ENCODE assay signal across 8 cellular contexts in the genomic region with DNA sequence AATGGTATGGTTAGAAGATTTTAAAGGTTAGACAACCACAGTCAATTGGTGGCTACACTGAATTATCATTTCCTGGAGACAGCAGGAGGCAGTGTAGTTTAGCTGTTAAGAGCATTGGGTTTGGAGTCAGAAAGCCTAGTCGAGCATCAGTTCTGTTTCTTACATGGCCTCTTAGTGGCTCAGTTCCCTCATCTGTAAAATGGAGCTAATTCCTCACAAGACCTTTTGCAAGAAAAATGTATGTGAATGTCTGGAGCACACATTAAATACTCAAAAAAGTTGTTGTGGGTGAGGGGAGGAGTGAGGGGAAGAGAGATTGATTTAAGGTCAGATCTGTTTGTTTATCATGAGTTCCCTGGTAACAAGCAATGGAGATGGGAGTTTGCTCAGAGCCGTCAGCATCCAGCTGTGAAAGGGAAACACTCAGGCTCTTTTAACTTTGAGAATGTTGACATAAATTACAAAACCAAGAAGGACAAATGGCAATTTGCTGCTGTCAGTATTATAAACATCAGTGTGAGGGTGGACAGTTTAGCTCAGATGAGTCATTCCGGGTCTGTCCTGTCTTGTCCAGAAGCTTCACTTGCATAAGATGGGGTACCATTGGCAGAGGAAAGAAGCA.
DNase-seq lines count a peak whose midpoint lies in the region; ATAC-seq, FAIRE-seq and TF ChIP-seq lines count a peak whose summit lies in the region.

No MANE protein-coding gene starts in this region.

- H3K4me2 ChIP-seq in astrocyte (ENCODE audit: low read length): peak overlapping the region; percentile 73

- H4K20me1 ChIP-seq in astrocyte (ENCODE audit: insufficient read depth, low read length): no peaks in the 10 kb centered on the region

- H3K36me3 Mint-ChIP-seq in astrocyte (ENCODE audit: low read depth, unreplicated experiment): no peaks in the 10 kb centered on the region

- H3K4me1 Mint-ChIP-seq in astrocyte (ENCODE audit: low read depth, unreplicated experiment): peaks cover 77% of the 10 kb centered on the region

- TF ChIP-seq EP300 in Ishikawa (IDR thresholded peaks at IDR 0.05; ENCODE audit: borderline replicate concordance): no peak

- H3K27me3 Mint-ChIP-seq in astrocyte (ENCODE audit: low read depth, unreplicated experiment): no peaks in the 10 kb centered on the region

- H3K4me3 ChIP-seq in astrocyte (ENCODE audit: insufficient read depth, low read depth, low read length) (no peak overlapping the region), right lobe of liver (no peak overlapping the region)

- WGBS in right lobe of liver (ENCODE audit: insufficient coverage, low coverage, low lambda C conversion rate, missing lambda C conversion rate): 55% methylated on average over 3 of the region's 3 CpGs

- peak overlapping the region; percentile 10 for H3K4me3 Mint-ChIP-seq in astrocyte (ENCODE audit: unreplicated experiment)

- peak; percentile 50; the same call in 1 of the 2 replicates for TF ChIP-seq RAD21 in Ishikawa (IDR thresholded peaks at IDR 0.05; ENCODE audit: low read depth)

- H3K27ac Mint-ChIP-seq in astrocyte (ENCODE audit: unreplicated experiment): peak overlapping the region; percentile 96

- intact Hi-C loops in right lobe of liver (cut with DNase I): no loop called here
- intact Hi-C loops in posterior vena cava (cut with DNase I): no loop called here

- H3K9me3 Mint-ChIP-seq in astrocyte (ENCODE audit: unreplicated experiment): no peaks in the 10 kb centered on the region

- H2AFZ ChIP-seq in astrocyte (ENCODE audit: low read depth, low read length): no peak overlapping the region

- peak; percentile 13 for FAIRE-seq in astrocyte (lab: Jason Lieb, UNC)

- TF ChIP-seq CTCF in C4-2B (conservative IDR thresholded peaks at IDR 0.05) (peak; percentile 27), astrocyte (IDR thresholded peaks at IDR 0.05; ENCODE audit: insufficient read depth, low read depth, low read length) (no peak), right lobe of liver (IDR thresholded peaks at IDR 0.05) (no peak)

- H3K27ac ChIP-seq in C4-2B: no peak overlapping the region; the same call in 1 of the 2 replicates
- peak overlapping the region; percentile 82 for H3K27ac ChIP-seq in astrocyte (ENCODE audit: low read depth, low read length)
- no peak overlapping the region for H3K27ac ChIP-seq in right lobe of liver

- H3K9ac ChIP-seq in astrocyte (ENCODE audit: low read length): peak overlapping the region; percentile 63

- TF ChIP-seq POLR2A in right lobe of liver (IDR thresholded peaks at IDR 0.05): no peak

- ATAC-seq in right lobe of liver: peak in 3 of 4 donors; percentile 25 to 68 (median 34)

- peaks cover 43% of the 10 kb centered on the region for H3K4me1 ChIP-seq in astrocyte (ENCODE audit: insufficient read depth, low read length)
- no peaks in the 10 kb centered on the region for H3K4me1 ChIP-seq in right lobe of liver

- H3K27me3 ChIP-seq in astrocyte (ENCODE audit: insufficient read depth, low read length) (no peaks in the 10 kb centered on the region), right lobe of liver (no peaks in the 10 kb centered on the region)

- DNase-seq in astrocyte (ENCODE audit: low read depth) (peak; percentile 57), right lobe of liver (no peak), ureter (ENCODE audit: low spot score) (no peak), SIG-M5 treated with dmso at 0.1 percent for 504 hours (lab: John Stamatoyannopoulos, UW; ENCODE audit: unreplicated experiment) (no peak), posterior vena cava (ENCODE audit: low spot score) (no peak)
- DNase-seq in activated CD4-positive, CD25-positive, alpha-beta regulatory T cell treated with anti-CD3 and anti-CD28 coated beads, Interleukin-2, amount 50 U/mL, for 72 hours: no peak

- no peaks in the 10 kb centered on the region for H3K36me3 ChIP-seq in astrocyte (ENCODE audit: insufficient read depth, low read length)
- no peaks in the 10 kb centered on the region for H3K36me3 ChIP-seq in right lobe of liver

- H3K79me2 ChIP-seq in astrocyte (ENCODE audit: insufficient read depth, low read length): no peaks in the 10 kb centered on the region

- H3K9me3 ChIP-seq in astrocyte (ENCODE audit: insufficient read depth, low read depth, low read length): no peaks in the 10 kb centered on the region
- H3K9me3 ChIP-seq in right lobe of liver: no peaks in the 10 kb centered on the region

TF ChIP-seq in Ishikawa, 13 proteins besides CTCF, POLR2A, EP300 and RAD21:
- TF ChIP-seq CEBPB (IDR thresholded peaks at IDR 0.05) (no peak), TCF12 (IDR thresholded peaks at IDR 0.05; ENCODE audit: low read depth) (no peak), YY1 (IDR thresholded peaks at IDR 0.05; ENCODE audit: low read depth) (no peak), FOXM1 (IDR thresholded peaks at IDR 0.05; ENCODE audit: borderline replicate concordance, low read depth) (no peak), EGR1 (IDR thresholded peaks at IDR 0.05) (no peak), TAF1 (IDR thresholded peaks at IDR 0.05; ENCODE audit: low read depth) (no peak), CREB1 (IDR thresholded peaks at IDR 0.05; ENCODE audit: low read depth) (no peak), ZBTB7A (IDR thresholded peaks at IDR 0.05; ENCODE audit: low read depth) (no peak), NFIC (IDR thresholded peaks at IDR 0.05) (no peak), TEAD4 (IDR thresholded peaks at IDR 0.05) (no peak)
- TF ChIP-seq, protein P1, sequence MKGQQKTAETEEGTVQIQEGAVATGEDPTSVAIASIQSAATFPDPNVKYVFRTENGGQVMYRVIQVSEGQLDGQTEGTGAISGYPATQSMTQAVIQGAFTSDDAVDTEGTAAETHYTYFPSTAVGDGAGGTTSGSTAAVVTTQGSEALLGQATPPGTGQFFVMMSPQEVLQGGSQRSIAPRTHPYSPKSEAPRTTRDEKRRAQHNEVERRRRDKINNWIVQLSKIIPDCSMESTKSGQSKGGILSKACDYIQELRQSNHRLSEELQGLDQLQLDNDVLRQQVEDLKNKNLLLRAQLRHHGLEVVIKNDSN (IDR thresholded peaks at IDR 0.05): no peak
- TF ChIP-seq, protein P2, sequence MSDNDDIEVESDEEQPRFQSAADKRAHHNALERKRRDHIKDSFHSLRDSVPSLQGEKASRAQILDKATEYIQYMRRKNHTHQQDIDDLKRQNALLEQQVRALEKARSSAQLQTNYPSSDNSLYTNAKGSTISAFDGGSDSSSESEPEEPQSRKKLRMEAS (IDR thresholded peaks at IDR 0.05): no peak
- TF ChIP-seq, protein P3, sequence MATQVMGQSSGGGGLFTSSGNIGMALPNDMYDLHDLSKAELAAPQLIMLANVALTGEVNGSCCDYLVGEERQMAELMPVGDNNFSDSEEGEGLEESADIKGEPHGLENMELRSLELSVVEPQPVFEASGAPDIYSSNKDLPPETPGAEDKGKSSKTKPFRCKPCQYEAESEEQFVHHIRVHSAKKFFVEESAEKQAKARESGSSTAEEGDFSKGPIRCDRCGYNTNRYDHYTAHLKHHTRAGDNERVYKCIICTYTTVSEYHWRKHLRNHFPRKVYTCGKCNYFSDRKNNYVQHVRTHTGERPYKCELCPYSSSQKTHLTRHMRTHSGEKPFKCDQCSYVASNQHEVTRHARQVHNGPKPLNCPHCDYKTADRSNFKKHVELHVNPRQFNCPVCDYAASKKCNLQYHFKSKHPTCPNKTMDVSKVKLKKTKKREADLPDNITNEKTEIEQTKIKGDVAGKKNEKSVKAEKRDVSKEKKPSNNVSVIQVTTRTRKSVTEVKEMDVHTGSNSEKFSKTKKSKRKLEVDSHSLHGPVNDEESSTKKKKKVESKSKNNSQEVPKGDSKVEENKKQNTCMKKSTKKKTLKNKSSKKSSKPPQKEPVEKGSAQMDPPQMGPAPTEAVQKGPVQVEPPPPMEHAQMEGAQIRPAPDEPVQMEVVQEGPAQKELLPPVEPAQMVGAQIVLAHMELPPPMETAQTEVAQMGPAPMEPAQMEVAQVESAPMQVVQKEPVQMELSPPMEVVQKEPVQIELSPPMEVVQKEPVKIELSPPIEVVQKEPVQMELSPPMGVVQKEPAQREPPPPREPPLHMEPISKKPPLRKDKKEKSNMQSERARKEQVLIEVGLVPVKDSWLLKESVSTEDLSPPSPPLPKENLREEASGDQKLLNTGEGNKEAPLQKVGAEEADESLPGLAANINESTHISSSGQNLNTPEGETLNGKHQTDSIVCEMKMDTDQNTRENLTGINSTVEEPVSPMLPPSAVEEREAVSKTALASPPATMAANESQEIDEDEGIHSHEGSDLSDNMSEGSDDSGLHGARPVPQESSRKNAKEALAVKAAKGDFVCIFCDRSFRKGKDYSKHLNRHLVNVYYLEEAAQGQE (IDR thresholded peaks at IDR 0.05; ENCODE audit: low read depth): no peak
